ENCODE assay signal across 1 cellular context in the genomic region with DNA sequence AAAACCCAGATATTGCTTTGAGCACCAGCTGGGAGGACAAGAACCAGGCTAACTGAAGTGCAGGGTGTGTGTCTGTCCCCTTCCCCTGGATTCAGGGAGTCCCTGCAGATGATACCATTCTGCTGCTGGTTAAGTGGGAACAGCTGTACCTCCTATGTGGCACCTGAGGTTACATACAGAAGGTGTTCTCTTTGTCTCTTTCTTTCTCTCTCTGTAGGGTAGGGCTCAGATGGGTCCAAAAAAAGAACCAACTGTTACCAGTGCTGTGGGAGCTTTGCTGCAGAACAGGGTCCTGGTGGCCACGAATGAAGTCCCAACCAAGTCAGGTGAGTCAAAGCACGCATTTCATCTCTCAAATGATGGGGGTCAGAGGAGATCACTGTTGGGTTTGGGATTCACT.
TF ChIP-seq lines count a peak whose summit lies in the region.

No MANE protein-coding gene starts in this region.

TF ChIP-seq in GM12878, 131 proteins besides CTCF, POLR2A, EP300 and RAD21:
- TF ChIP-seq ESRRA (IDR thresholded peaks at IDR 0.05; ENCODE audit: low read length) (no peak), RAD51 (IDR thresholded peaks at IDR 0.05) (no peak), JUND (IDR thresholded peaks at IDR 0.05; ENCODE audit: low read depth, low read length) (no peak), SREBF1 (IDR thresholded peaks at IDR 0.05; ENCODE audit: low read length) (no peak), RCOR1 (conservative IDR thresholded peaks at IDR 0.05; ENCODE audit: low read depth, low read length) (no peak)
- TF ChIP-seq, protein P1, sequence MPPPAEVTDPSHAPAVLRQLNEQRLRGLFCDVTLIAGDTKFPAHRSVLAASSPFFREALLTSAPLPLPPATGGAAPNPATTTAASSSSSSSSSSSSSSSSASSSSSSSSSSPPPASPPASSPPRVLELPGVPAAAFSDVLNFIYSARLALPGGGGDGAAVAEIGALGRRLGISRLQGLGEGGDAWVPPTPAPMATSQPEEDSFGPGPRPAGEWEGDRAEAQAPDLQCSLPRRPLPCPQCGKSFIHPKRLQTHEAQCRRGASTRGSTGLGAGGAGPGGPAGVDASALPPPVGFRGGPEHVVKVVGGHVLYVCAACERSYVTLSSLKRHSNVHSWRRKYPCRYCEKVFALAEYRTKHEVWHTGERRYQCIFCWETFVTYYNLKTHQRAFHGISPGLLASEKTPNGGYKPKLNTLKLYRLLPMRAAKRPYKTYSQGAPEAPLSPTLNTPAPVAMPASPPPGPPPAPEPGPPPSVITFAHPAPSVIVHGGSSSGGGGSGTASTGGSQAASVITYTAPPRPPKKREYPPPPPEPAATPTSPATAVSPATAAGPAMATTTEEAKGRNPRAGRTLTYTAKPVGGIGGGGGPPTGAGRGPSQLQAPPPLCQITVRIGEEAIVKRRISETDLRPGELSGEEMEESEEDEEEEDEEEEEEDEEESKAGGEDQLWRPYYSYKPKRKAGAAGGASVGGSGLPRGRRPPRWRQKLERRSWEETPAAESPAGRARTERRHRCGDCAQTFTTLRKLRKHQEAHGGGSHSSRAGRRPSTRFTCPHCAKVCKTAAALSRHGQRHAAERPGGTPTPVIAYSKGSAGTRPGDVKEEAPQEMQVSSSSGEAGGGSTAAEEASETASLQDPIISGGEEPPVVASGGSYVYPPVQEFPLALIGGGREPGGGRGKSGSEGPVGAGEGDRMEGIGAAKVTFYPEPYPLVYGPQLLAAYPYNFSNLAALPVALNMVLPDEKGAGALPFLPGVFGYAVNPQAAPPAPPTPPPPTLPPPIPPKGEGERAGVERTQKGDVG (CRISPR knock-in tag; IDR thresholded peaks at IDR 0.05), result no peak
TF ChIP-seq in GM12878: peak in this region for 0.
